ENCODE assay signal across 13 cellular contexts in genomic region chr10:35130588-35131146, GRCh38. TPM values are rescaled to one million over a fixed set of nuclear protein-coding genes. Genes with fewer than 3 reads are reported as not detected.
DNase-seq lines count a peak whose midpoint lies in the region; ATAC-seq, FAIRE-seq and TF ChIP-seq lines count a peak whose summit lies in the region.
"Had no signal": no experiment of that assay in that cellular context is flagged by ENCODE, and none has a peak within 500 bp of the region (broad histone marks: within the 10 kb centered on the region; RNA-seq: fewer than 3 reads in every experiment).

No MANE protein-coding gene starts in this region.

- H3K4me2 ChIP-seq in HepG2 (ENCODE audit: low read depth, low read length) (no peak overlapping the region), PC-9 (peak overlapping the region; percentile 34)

- no peaks in the 10 kb centered on the region for H3K9me3 Mint-ChIP-seq in effector memory CD8-positive, alpha-beta T cell

- H3K4me3 ChIP-seq in liver (ENCODE audit: low read depth in 1 of 3, low read length in 3 of 3), result no peak overlapping the region
- no peak overlapping the region for H3K4me3 ChIP-seq in HepG2 (replicated peaks in 1 of 3; ENCODE audit: insufficient read depth in 1 of 3, low read depth in 2 of 3, low read length in 3 of 3)
- H3K4me3 ChIP-seq in PC-9, result no peak overlapping the region
- no peak overlapping the region for H3K4me3 ChIP-seq in ovary

- WGBS in liver, result 26% methylated on average over 5 of the region's 5 CpGs
- WGBS in HepG2 (ENCODE audit: low lambda C conversion rate), result 81% methylated on average over 5 of the region's 5 CpGs
- WGBS in ovary, 3 donors, result 57 to 63% (median 60%) methylated on average over 5 of the region's 5 CpGs

- no peaks in the 10 kb centered on the region for H3K9me3 ChIP-seq in liver (ENCODE audit: control insufficient read depth in 4 of 4, low read length in 3 of 4)
- no peaks in the 10 kb centered on the region for H3K9me3 ChIP-seq in HepG2 (ENCODE audit: low read length)
- H3K9me3 ChIP-seq in PC-9 (ENCODE audit: insufficient read depth, low read depth), result no peaks in the 10 kb centered on the region
- H3K9me3 ChIP-seq in ovary, result no peaks in the 10 kb centered on the region

- H3K27me3 Mint-ChIP-seq in effector memory CD8-positive, alpha-beta T cell, result no peaks in the 10 kb centered on the region

- H3K79me2 ChIP-seq in HepG2 (ENCODE audit: insufficient read depth, low read length) (peaks cover 18% of the 10 kb centered on the region), PC-9 (ENCODE audit: low read depth) (peaks cover 25% of the 10 kb centered on the region)

- H3K9me2 ChIP-seq in PC-9 (ENCODE audit: insufficient read depth), result no peaks in the 10 kb centered on the region

- in situ Hi-C loops in HepG2 (cut with HindIII; ENCODE audit: extremely low pct_ligation_motif_present, low pct_unique_long_range_greater_than_20kb), result no loop called here

- peaks cover 6 to 19% (median 11%) of the 10 kb centered on the region in 4 donors for H3K4me1 ChIP-seq in liver (ENCODE audit: control insufficient read depth in 4 of 4, insufficient read depth in 4 of 4, low read length in 3 of 4)
- H3K4me1 ChIP-seq in HepG2 (ENCODE audit: insufficient read depth, low read length), result peaks cover 35% of the 10 kb centered on the region
- H3K4me1 ChIP-seq in PC-9 (replicated peaks; ENCODE audit: insufficient read depth), result peaks cover 16% of the 10 kb centered on the region
- peaks cover 5% of the 10 kb centered on the region for H3K4me1 ChIP-seq in ovary (ENCODE audit: insufficient read depth)

- H3K36me3 Mint-ChIP-seq in effector memory CD8-positive, alpha-beta T cell (ENCODE audit: insufficient read depth), result peaks cover 43% of the 10 kb centered on the region

- no peak for ATAC-seq in HepG2
- no peak for ATAC-seq in effector memory CD8-positive, alpha-beta T cell (replicated peaks)
- ATAC-seq in HG02970 (IDR thresholded peaks at IDR 0.05; ENCODE audit: low FRiP score, unreplicated experiment), result no peak
- ATAC-seq: Right ventricle myocardium inferior had no signal

- no peak for DNase-seq in HepG2 (ENCODE audit: low spot score)
- peak in 1 of 2 experiments; percentile 80 for DNase-seq in PC-9
- no peak for DNase-seq in effector memory CD8-positive, alpha-beta T cell
- no peak for DNase-seq in ovary
- DNase-seq in SKM-1 treated with dmso at 0.1 percent for 144 hours (lab: John Stamatoyannopoulos, UW; ENCODE audit: unreplicated experiment), result no peak
- no peak for DNase-seq in RWPE1 (ENCODE audit: low spot score)
- DNase-seq: dermis blood vessel endothelial cell; NCI-H1092 treated with DMSO at 0.1 percent for 48 hours; NCI-H510A; stimulated activated naive CD4-positive, alpha-beta T cell treated with Interleukin-2 at 50 U/mL for 16 hours had no signal

- FAIRE-seq in HepG2 (lab: Jason Lieb, UNC), result no peak

- POLR2A ChIA-PET in HepG2 (lab: Yijun Ruan, JAX), result no interaction called here
- POLR2A ChIA-PET in PC-9 (lab: Charles Lee; ENCODE audit: unreplicated experiment), result no interaction called here
- POLR2A ChIA-PET in RWPE1 (lab: Yijun Ruan, JAX; ENCODE audit: low non-redundant PET), result no interaction called here

- TF ChIP-seq RAD21 in liver (IDR thresholded peaks at IDR 0.05), result peak in 1 of 2 donors; percentile 4
- no peak for TF ChIP-seq RAD21 in HepG2 (CRISPR knock-in tag; IDR thresholded peaks at IDR 0.05)

- H4K20me1 ChIP-seq in HepG2 (ENCODE audit: insufficient read depth, low read length) (no peaks in the 10 kb centered on the region), PC-9 (ENCODE audit: insufficient read depth) (no peaks in the 10 kb centered on the region)

- CTCF ChIA-PET in HepG2 (lab: Yijun Ruan, JAX; ENCODE audit: low intra/inter-chr PET ratio, low total read pairs), result no interaction called here
- CTCF ChIA-PET in PC-9 (lab: Charles Lee), result no interaction called here
- CTCF ChIA-PET in RWPE1 (lab: Yijun Ruan, JAX), result interaction anchor here (0.7 kb wide), 1 partner anchor 55 kb away, joined by 5 read pairs; no protein-coding TSS in a partner anchor

- no peak overlapping the region for H3K27ac ChIP-seq in liver (ENCODE audit: low read depth in 1 of 2, low read length in 2 of 2)
- no peak overlapping the region for H3K27ac ChIP-seq in HepG2 (ENCODE audit: extremely low read length, insufficient read depth, low read length)
- H3K27ac ChIP-seq in PC-9, result 0 out of 2 replicates have a peak overlapping the region, but pooled peaks have one; percentile 3
- H3K27ac ChIP-seq in ovary, result no peak overlapping the region
- H3K27ac ChIP-seq in RWPE1, result no peak overlapping the region

- TF ChIP-seq POLR2A in HepG2 (IDR thresholded peaks at IDR 0.05; ENCODE audit: insufficient read depth in 1 of 2, low read depth in 2 of 2, low read length in 2 of 2) (no peak), ovary (IDR thresholded peaks at IDR 0.05) (no peak)

- H3K4me3 Mint-ChIP-seq in effector memory CD8-positive, alpha-beta T cell, result peak overlapping the region; percentile 85 to 86

- H3F3A ChIP-seq in PC-9 (ENCODE audit: insufficient read depth, low read depth), result peaks cover 8% of the 10 kb centered on the region; the same call in 1 of the 2 replicates

- TF ChIP-seq EP300 in HepG2 (IDR thresholded peaks at IDR 0.05; ENCODE audit: low read depth in 2 of 2, low read length in 2 of 2) (no peak), HepG2 (CRISPR knock-in tag; IDR thresholded peaks at IDR 0.05; ENCODE audit: borderline replicate concordance) (no peak), ovary (IDR thresholded peaks at IDR 0.05) (no peak)

- BruUV-seq in HepG2 (replicated peaks; lab: Mats Ljungman, UMichigan) (no TSS peak), PC-9 (replicated peaks; lab: Mats Ljungman, UMichigan) (no TSS peak)

- H3K9ac ChIP-seq in liver (ENCODE audit: low read depth in 1 of 2, low read length in 2 of 2), result no peak overlapping the region
- no peak overlapping the region for H3K9ac ChIP-seq in HepG2 (ENCODE audit: insufficient read depth, low read depth, low read length)

- no peaks in the 10 kb centered on the region for H3K36me3 ChIP-seq in liver (ENCODE audit: control insufficient read depth in 4 of 4, insufficient read depth in 3 of 4, low read depth in 1 of 4, low read length in 3 of 4)
- no peaks in the 10 kb centered on the region for H3K36me3 ChIP-seq in HepG2 (replicated peaks in 1 of 2; ENCODE audit: control insufficient read depth in 1 of 2, insufficient read depth in 2 of 2, low read length in 2 of 2)
- H3K36me3 ChIP-seq in PC-9 (ENCODE audit: low read depth), result no peaks in the 10 kb centered on the region
- H3K36me3 ChIP-seq in ovary, result no peaks in the 10 kb centered on the region

- H3K27me3 ChIP-seq in liver (ENCODE audit: control insufficient read depth in 4 of 4, insufficient read depth in 4 of 4, low read length in 3 of 4), result no peaks in the 10 kb centered on the region
- H3K27me3 ChIP-seq in HepG2 (ENCODE audit: control insufficient read depth in 1 of 2, insufficient read depth in 2 of 2, low read length in 2 of 2), result no peaks in the 10 kb centered on the region; a peak in 1 of 5 replicates
- no peaks in the 10 kb centered on the region for H3K27me3 ChIP-seq in PC-9 (ENCODE audit: insufficient read depth, low read depth)
- H3K27me3 ChIP-seq in ovary, result no peaks in the 10 kb centered on the region

- peak overlapping the region; percentile 9 to 99 for H3K27ac Mint-ChIP-seq in effector memory CD8-positive, alpha-beta T cell

- peaks cover 29 to 38% of the 10 kb centered on the region in 2 donors for H3K4me1 Mint-ChIP-seq in effector memory CD8-positive, alpha-beta T cell (ENCODE audit: low read depth in 2 of 2)

- TF ChIP-seq CTCF in liver (IDR thresholded peaks at IDR 0.05; ENCODE audit: low read depth, low read length, missing input control) (no peak), HepG2 (CRISPR knock-in tag; IDR thresholded peaks at IDR 0.05) (no peak), PC-9 (conservative IDR thresholded peaks at IDR 0.05) (no peak), ovary (IDR thresholded peaks at IDR 0.05) (no peak), RWPE1 (conservative IDR thresholded peaks at IDR 0.05; ENCODE audit: low read depth) (no peak)

- intact Hi-C loops in HepG2 (cut with micrococcal nuclease; ENCODE audit: unreplicated experiment), result no loop called here
- intact Hi-C loops in PC-9 (cut with micrococcal nuclease; ENCODE audit: unreplicated experiment), result no loop called here
- intact Hi-C loops in ovary (cut with DNase I), result no loop called here

- H2AFZ ChIP-seq in HepG2 (ENCODE audit: low read length), result no peak overlapping the region
- no peak overlapping the region for H2AFZ ChIP-seq in PC-9

RNA-seq across cellular contexts. Expression of gene CREM, which starts 4.0 kb away (rescaled TPM):
- total RNA-seq in liver, result 10 to 100 TPM; 14.8 to 25.5 TPM
- 10 to 100 TPM; 22.0 to 22.4 TPM for polyA plus RNA-seq in liver
- total RNA-seq in HepG2 (2016; rRNA removed; fragmentation: Illumina TruSeq; extraction: Trizol), result 25.4 and 30.6 TPM in 2 replicates
- total RNA-seq in HepG2 (2016; cell fraction: cytosol; rRNA removed; fragmentation: Illumina TruSeq; extraction: Trizol; ENCODE audit: low read depth), result 37.8 and 41.9 TPM in 2 replicates
- 22.5 and 31.8 TPM in 2 replicates for total RNA-seq in HepG2 (2016; cell fraction: insoluble cytoplasmic fraction; rRNA removed; fragmentation: Illumina TruSeq; extraction: Trizol)
- 50.7 and 52.7 TPM in 2 replicates for total RNA-seq in HepG2 (2016; cell fraction: membrane; rRNA removed; fragmentation: Illumina TruSeq; extraction: Trizol)
- total RNA-seq in HepG2 (2016; cell fraction: nucleus; rRNA removed; fragmentation: Illumina TruSeq; extraction: Trizol), result 14.0 and 14.9 TPM in 2 replicates
- 21.3 and 22.4 TPM in 2 replicates for polyA plus RNA-seq in HepG2 (2011; rRNA removed)
- polyA plus RNA-seq in HepG2 (2011; cell fraction: cytosol; rRNA removed), result 21.0 and 25.8 TPM in 2 replicates
- 6.9 and 10.2 TPM in 2 replicates for polyA plus RNA-seq in HepG2 (2011; cell fraction: nucleus; rRNA removed)
- polyA plus RNA-seq in HepG2 (2012), result 20.4 and 24.2 TPM in 2 replicates
- 50.9 and 63.2 TPM in 2 replicates for polyA plus RNA-seq in HepG2 (2016; cell fraction: cytosol; fragmentation: Illumina TruSeq; extraction: Trizol; ENCODE audit: low read depth)
- 33.4 and 41.6 TPM in 2 replicates for polyA plus RNA-seq in HepG2 (2016; cell fraction: insoluble cytoplasmic fraction; fragmentation: Illumina TruSeq; extraction: Trizol; ENCODE audit: low read depth)
- polyA plus RNA-seq in HepG2 (2016; cell fraction: membrane; fragmentation: Illumina TruSeq; extraction: Trizol; ENCODE audit: low read depth), result 49.1 and 59.4 TPM in 2 replicates
- 19.2 and 20.1 TPM in 2 replicates for polyA plus RNA-seq in HepG2 (2016; cell fraction: nucleus; fragmentation: Illumina TruSeq; extraction: Trizol; ENCODE audit: insufficient read depth, low read depth)
- 19.7 and 48.8 TPM in 2 replicates for polyA minus RNA-seq in HepG2 (2011; rRNA and poly(A)+ RNA removed; ENCODE audit: low replicate concordance)
- polyA minus RNA-seq in HepG2 (2011; cell fraction: cytosol; rRNA and poly(A)+ RNA removed), result 11.8 and 15.1 TPM in 2 replicates
- 16.5 and 22.5 TPM in 2 replicates for polyA minus RNA-seq in HepG2 (2011; cell fraction: nucleus; rRNA and poly(A)+ RNA removed)
- total RNA-seq in PC-9 (2021), result 25.6 and 28.3 TPM in 2 replicates
- total RNA-seq in ovary, result 10 to 100 TPM; 24.4 to 87.2 (median 66.3) TPM
- 10 to 100 TPM; 31.3 to 40.9 TPM for polyA plus RNA-seq in ovary

RNA-seq across cellular contexts. Expression of gene CUL2, which starts 40.5 kb away (rescaled TPM):
- total RNA-seq in liver (10 to 100 TPM; 13.1 to 14.1 TPM), HepG2 (2016; rRNA removed; fragmentation: Illumina TruSeq; extraction: Trizol) (33.1 and 48.2 TPM in 2 replicates), PC-9 (2021) (24.7 and 31.5 TPM in 2 replicates), ovary (10 to 100 TPM; 10.5 to 33.0 (median 23.6) TPM)
- polyA plus RNA-seq in liver (10 to 100 TPM in 1 of 2 donors, 1 to 10 TPM in 1; 8.6 to 11.0 TPM), HepG2 (2011; rRNA removed) (7.1 and 9.6 TPM in 2 replicates), ovary (10 to 100 TPM; 11.2 to 25.5 TPM)
- 10.9 and 12.3 TPM in 2 replicates for total RNA-seq in HepG2 (2016; cell fraction: cytosol; rRNA removed; fragmentation: Illumina TruSeq; extraction: Trizol; ENCODE audit: low read depth)
- 35.6 and 42.8 TPM in 2 replicates for total RNA-seq in HepG2 (2016; cell fraction: insoluble cytoplasmic fraction; rRNA removed; fragmentation: Illumina TruSeq; extraction: Trizol)
- 25.2 and 28.9 TPM in 2 replicates for total RNA-seq in HepG2 (2016; cell fraction: membrane; rRNA removed; fragmentation: Illumina TruSeq; extraction: Trizol)
- total RNA-seq in HepG2 (2016; cell fraction: nucleus; rRNA removed; fragmentation: Illumina TruSeq; extraction: Trizol), result 28.4 and 32.1 TPM in 2 replicates
- polyA plus RNA-seq in HepG2 (2011; cell fraction: cytosol; rRNA removed), result 4.9 and 7.1 TPM in 2 replicates
- 3.2 and 3.3 TPM in 2 replicates for polyA plus RNA-seq in HepG2 (2011; cell fraction: nucleus; rRNA removed)
- 15.6 and 18.3 TPM in 2 replicates for polyA plus RNA-seq in HepG2 (2012)
- polyA plus RNA-seq in HepG2 (2016; cell fraction: cytosol; fragmentation: Illumina TruSeq; extraction: Trizol; ENCODE audit: low read depth), result 8.0 and 9.0 TPM in 2 replicates
- 34.0 and 39.1 TPM in 2 replicates for polyA plus RNA-seq in HepG2 (2016; cell fraction: insoluble cytoplasmic fraction; fragmentation: Illumina TruSeq; extraction: Trizol; ENCODE audit: low read depth)
- polyA plus RNA-seq in HepG2 (2016; cell fraction: membrane; fragmentation: Illumina TruSeq; extraction: Trizol; ENCODE audit: low read depth), result 16.4 and 16.9 TPM in 2 replicates
- polyA plus RNA-seq in HepG2 (2016; cell fraction: nucleus; fragmentation: Illumina TruSeq; extraction: Trizol; ENCODE audit: insufficient read depth, low read depth), result 26.7 and 29.6 TPM in 2 replicates
- polyA minus RNA-seq in HepG2 (2011; rRNA and poly(A)+ RNA removed; ENCODE audit: low replicate concordance), result 7.4 and 12.1 TPM in 2 replicates
- polyA minus RNA-seq in HepG2 (2011; cell fraction: cytosol; rRNA and poly(A)+ RNA removed), result 11.5 and 11.6 TPM in 2 replicates
- 12.2 and 17.9 TPM in 2 replicates for polyA minus RNA-seq in HepG2 (2011; cell fraction: nucleus; rRNA and poly(A)+ RNA removed)
